ENCODE assay signal across 11 cellular contexts in the genomic region with DNA sequence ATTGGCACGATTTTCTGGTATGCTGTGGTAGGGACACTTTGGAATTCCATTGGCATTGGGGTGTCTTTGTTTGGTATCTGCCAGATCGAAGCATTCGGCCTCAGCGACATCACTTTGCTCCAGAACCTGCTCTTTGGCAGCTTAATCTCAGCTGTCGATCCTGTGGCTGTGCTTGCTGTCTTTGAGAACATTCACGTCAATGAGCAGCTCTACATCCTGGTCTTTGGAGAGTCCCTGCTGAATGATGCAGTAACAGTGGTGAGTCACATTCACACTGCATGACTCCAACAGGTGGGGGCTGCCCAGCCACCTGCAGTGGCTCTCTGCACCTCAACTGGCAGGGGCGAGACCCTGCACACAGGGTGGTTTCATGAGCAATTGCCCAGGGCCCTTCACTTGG. TPM values are rescaled to one million over a fixed set of nuclear protein-coding genes. Genes with fewer than 3 reads are reported as not detected.
DNase-seq lines count a peak whose midpoint lies in the region; ATAC-seq lines count a peak whose summit lies in the region.
"Had no signal": no experiment of that assay in that cellular context is flagged by ENCODE, and none has a peak within 500 bp of the region (broad histone marks: within the 10 kb centered on the region; RNA-seq: fewer than 3 reads in every experiment).

No MANE protein-coding gene starts in this region.

- peak; percentile 77 for ATAC-seq in HG02759 (IDR thresholded peaks at IDR 0.05; ENCODE audit: unreplicated experiment)
- ATAC-seq: left colon had no signal

- DNase-seq in NCI-H146 (lab: John Stamatoyannopoulos, UW) = peak; percentile 1
- no peak for DNase-seq in NCI-H146 treated with DMSO at 0.1 percent for 48 hours (lab: John Stamatoyannopoulos, UW; ENCODE audit: unreplicated experiment)
- peak; percentile 40 for DNase-seq in stimulated activated CD4-positive, alpha-beta T cell treated with anti-CD3 and anti-CD28 coated beads, Interleukin-4, amount 100 ng/mL, for 24 hours
- no peak for DNase-seq in occipital lobe (lab: John Stamatoyannopoulos, UW)
- no peak for DNase-seq in NOMO-1 treated with DMSO at 0.1 percent for 48 hours (lab: John Stamatoyannopoulos, UW; ENCODE audit: unreplicated experiment)
- no peak for DNase-seq in KG1 (lab: John Stamatoyannopoulos, UW)
- DNase-seq: left colon, posterior cingulate gyrus, T1000 had no signal

- H3K4me1 Mint-ChIP-seq in activated naive CD8-positive, alpha-beta T cell (ENCODE audit: low read depth) = peaks cover 18% of the 10 kb centered on the region

- H3K4me3 Mint-ChIP-seq in activated naive CD8-positive, alpha-beta T cell = no peak overlapping the region

- H3K27ac Mint-ChIP-seq in activated naive CD8-positive, alpha-beta T cell = peak overlapping the region; percentile 2

- H3K36me3 Mint-ChIP-seq in activated naive CD8-positive, alpha-beta T cell = no peaks in the 10 kb centered on the region

- H3K9me3 Mint-ChIP-seq in activated naive CD8-positive, alpha-beta T cell (ENCODE audit: low read depth) = no peaks in the 10 kb centered on the region

- H3K27me3 Mint-ChIP-seq in activated naive CD8-positive, alpha-beta T cell = no peaks in the 10 kb centered on the region

RNA-seq across cellular contexts. Expression of a gene that starts 38.4 kb away (rescaled TPM):
- total RNA-seq in occipital lobe = 2.0 TPM

Comparison
In these comparisons a context has a peak if more than half of its experiments do, and no peak if none do; other contexts are left out.
1. DNase-seq: peak in NCI-H146 (single experiment) and stimulated activated CD4-positive, alpha-beta T cell treated with anti-CD3 and anti-CD28 coated beads, Interleukin-4, amount 100 ng/mL, for 24 hours (single experiment); none in NCI-H146 treated with DMSO at 0.1 percent for 48 hours (single experiment), occipital lobe (single experiment), NOMO-1 treated with DMSO at 0.1 percent for 48 hours (single experiment) and KG1 (single experiment).